1 cellular context compared by ENCODE assay signal in the genomic region with DNA sequence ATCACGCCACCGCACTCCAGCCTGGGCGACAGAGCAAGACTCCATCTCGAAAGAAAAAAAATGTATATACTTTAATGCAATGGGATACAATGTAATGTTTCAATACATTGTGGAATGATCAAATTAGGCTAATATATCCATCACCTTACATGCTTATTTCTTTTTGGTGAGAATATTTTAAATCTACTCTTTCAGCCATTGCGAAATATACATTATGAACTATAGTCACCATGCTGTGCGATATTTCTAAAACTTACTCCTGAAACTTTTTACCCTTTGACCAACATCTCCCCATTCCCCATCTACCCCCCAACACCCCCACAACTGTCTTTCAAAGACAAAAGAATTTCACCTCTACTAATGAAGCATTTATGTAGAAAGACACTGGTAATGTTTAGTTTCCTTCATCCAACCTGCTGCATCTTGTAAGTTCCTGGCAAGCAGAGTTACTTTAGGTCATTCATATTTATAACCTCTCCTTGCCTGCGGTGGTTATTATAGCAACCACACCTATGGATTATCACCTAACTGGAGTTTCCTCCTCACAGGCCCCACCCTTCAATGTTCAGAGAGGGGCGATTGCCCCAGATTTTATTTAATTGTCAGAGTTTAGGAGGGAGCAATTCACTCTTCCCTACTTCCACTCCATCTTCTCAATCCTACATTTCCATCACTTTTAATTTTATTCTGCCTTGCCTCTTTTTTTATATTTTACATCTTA.
A peak's percentile ranks its signal among the peaks of the same experiment; 100 is the strongest.
TF ChIP-seq lines count a peak whose summit lies in the region.

No MANE protein-coding gene starts in this region.

TF ChIP-seq in H1, 55 proteins besides CTCF, POLR2A, EP300 and RAD21:
- TF ChIP-seq, protein P1, sequence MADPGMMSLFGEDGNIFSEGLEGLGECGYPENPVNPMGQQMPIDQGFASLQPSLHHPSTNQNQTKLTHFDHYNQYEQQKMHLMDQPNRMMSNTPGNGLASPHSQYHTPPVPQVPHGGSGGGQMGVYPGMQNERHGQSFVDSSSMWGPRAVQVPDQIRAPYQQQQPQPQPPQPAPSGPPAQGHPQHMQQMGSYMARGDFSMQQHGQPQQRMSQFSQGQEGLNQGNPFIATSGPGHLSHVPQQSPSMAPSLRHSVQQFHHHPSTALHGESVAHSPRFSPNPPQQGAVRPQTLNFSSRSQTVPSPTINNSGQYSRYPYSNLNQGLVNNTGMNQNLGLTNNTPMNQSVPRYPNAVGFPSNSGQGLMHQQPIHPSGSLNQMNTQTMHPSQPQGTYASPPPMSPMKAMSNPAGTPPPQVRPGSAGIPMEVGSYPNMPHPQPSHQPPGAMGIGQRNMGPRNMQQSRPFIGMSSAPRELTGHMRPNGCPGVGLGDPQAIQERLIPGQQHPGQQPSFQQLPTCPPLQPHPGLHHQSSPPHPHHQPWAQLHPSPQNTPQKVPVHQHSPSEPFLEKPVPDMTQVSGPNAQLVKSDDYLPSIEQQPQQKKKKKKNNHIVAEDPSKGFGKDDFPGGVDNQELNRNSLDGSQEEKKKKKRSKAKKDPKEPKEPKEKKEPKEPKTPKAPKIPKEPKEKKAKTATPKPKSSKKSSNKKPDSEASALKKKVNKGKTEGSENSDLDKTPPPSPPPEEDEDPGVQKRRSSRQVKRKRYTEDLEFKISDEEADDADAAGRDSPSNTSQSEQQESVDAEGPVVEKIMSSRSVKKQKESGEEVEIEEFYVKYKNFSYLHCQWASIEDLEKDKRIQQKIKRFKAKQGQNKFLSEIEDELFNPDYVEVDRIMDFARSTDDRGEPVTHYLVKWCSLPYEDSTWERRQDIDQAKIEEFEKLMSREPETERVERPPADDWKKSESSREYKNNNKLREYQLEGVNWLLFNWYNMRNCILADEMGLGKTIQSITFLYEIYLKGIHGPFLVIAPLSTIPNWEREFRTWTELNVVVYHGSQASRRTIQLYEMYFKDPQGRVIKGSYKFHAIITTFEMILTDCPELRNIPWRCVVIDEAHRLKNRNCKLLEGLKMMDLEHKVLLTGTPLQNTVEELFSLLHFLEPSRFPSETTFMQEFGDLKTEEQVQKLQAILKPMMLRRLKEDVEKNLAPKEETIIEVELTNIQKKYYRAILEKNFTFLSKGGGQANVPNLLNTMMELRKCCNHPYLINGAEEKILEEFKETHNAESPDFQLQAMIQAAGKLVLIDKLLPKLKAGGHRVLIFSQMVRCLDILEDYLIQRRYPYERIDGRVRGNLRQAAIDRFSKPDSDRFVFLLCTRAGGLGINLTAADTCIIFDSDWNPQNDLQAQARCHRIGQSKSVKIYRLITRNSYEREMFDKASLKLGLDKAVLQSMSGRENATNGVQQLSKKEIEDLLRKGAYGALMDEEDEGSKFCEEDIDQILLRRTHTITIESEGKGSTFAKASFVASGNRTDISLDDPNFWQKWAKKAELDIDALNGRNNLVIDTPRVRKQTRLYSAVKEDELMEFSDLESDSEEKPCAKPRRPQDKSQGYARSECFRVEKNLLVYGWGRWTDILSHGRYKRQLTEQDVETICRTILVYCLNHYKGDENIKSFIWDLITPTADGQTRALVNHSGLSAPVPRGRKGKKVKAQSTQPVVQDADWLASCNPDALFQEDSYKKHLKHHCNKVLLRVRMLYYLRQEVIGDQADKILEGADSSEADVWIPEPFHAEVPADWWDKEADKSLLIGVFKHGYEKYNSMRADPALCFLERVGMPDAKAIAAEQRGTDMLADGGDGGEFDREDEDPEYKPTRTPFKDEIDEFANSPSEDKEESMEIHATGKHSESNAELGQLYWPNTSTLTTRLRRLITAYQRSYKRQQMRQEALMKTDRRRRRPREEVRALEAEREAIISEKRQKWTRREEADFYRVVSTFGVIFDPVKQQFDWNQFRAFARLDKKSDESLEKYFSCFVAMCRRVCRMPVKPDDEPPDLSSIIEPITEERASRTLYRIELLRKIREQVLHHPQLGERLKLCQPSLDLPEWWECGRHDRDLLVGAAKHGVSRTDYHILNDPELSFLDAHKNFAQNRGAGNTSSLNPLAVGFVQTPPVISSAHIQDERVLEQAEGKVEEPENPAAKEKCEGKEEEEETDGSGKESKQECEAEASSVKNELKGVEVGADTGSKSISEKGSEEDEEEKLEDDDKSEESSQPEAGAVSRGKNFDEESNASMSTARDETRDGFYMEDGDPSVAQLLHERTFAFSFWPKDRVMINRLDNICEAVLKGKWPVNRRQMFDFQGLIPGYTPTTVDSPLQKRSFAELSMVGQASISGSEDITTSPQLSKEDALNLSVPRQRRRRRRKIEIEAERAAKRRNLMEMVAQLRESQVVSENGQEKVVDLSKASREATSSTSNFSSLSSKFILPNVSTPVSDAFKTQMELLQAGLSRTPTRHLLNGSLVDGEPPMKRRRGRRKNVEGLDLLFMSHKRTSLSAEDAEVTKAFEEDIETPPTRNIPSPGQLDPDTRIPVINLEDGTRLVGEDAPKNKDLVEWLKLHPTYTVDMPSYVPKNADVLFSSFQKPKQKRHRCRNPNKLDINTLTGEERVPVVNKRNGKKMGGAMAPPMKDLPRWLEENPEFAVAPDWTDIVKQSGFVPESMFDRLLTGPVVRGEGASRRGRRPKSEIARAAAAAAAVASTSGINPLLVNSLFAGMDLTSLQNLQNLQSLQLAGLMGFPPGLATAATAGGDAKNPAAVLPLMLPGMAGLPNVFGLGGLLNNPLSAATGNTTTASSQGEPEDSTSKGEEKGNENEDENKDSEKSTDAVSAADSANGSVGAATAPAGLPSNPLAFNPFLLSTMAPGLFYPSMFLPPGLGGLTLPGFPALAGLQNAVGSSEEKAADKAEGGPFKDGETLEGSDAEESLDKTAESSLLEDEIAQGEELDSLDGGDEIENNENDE (IDR thresholded peaks at IDR 0.05; ENCODE audit: insufficient replicate concordance, low read length), result no peak
- TF ChIP-seq ZNF274 (IDR thresholded peaks at IDR 0.05; ENCODE audit: borderline replicate concordance, extremely low read depth, low read length) (no peak), TEAD4 (IDR thresholded peaks at IDR 0.05; ENCODE audit: low read depth, low read length) (no peak), CEBPB (IDR thresholded peaks at IDR 0.05; ENCODE audit: low read depth, low read length) (peak; percentile 36; the same call in 1 of the 2 replicates)
- TF ChIP-seq, protein P2, sequence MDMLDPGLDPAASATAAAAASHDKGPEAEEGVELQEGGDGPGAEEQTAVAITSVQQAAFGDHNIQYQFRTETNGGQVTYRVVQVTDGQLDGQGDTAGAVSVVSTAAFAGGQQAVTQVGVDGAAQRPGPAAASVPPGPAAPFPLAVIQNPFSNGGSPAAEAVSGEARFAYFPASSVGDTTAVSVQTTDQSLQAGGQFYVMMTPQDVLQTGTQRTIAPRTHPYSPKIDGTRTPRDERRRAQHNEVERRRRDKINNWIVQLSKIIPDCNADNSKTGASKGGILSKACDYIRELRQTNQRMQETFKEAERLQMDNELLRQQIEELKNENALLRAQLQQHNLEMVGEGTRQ (IDR thresholded peaks at IDR 0.05; ENCODE audit: low read length), result no peak
